In the genomic region with DNA sequence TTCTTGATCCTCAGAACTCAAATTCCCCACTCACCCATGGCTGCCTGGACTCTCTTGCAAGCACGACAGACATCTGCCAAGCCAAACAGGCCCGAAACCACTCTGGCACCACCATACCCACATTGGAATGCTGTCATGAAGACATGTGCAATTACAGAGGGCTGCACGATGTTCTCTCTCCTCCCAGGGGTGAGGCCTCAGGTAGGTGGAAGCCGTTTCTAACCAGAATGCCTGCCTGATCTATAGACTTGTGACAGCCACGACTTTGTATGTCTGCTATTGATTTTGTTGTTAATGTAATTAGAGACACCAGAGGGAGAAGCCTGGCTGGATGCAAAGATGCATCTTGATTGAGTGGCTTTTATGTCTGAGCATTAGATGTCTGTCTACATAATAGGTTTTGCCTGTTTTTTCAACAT, we compare ENCODE assay signal across 2 cellular contexts.
TF ChIP-seq lines count a peak whose summit lies in the region.

No MANE protein-coding gene starts in this region.

TF ChIP-seq in GM23338, 12 proteins besides CTCF, POLR2A, EP300 and RAD21 (continues in another document):
- TF ChIP-seq STAT1 (IDR thresholded peaks at IDR 0.05; ENCODE audit: unreplicated experiment) = no peak
- TF ChIP-seq, protein P1, sequence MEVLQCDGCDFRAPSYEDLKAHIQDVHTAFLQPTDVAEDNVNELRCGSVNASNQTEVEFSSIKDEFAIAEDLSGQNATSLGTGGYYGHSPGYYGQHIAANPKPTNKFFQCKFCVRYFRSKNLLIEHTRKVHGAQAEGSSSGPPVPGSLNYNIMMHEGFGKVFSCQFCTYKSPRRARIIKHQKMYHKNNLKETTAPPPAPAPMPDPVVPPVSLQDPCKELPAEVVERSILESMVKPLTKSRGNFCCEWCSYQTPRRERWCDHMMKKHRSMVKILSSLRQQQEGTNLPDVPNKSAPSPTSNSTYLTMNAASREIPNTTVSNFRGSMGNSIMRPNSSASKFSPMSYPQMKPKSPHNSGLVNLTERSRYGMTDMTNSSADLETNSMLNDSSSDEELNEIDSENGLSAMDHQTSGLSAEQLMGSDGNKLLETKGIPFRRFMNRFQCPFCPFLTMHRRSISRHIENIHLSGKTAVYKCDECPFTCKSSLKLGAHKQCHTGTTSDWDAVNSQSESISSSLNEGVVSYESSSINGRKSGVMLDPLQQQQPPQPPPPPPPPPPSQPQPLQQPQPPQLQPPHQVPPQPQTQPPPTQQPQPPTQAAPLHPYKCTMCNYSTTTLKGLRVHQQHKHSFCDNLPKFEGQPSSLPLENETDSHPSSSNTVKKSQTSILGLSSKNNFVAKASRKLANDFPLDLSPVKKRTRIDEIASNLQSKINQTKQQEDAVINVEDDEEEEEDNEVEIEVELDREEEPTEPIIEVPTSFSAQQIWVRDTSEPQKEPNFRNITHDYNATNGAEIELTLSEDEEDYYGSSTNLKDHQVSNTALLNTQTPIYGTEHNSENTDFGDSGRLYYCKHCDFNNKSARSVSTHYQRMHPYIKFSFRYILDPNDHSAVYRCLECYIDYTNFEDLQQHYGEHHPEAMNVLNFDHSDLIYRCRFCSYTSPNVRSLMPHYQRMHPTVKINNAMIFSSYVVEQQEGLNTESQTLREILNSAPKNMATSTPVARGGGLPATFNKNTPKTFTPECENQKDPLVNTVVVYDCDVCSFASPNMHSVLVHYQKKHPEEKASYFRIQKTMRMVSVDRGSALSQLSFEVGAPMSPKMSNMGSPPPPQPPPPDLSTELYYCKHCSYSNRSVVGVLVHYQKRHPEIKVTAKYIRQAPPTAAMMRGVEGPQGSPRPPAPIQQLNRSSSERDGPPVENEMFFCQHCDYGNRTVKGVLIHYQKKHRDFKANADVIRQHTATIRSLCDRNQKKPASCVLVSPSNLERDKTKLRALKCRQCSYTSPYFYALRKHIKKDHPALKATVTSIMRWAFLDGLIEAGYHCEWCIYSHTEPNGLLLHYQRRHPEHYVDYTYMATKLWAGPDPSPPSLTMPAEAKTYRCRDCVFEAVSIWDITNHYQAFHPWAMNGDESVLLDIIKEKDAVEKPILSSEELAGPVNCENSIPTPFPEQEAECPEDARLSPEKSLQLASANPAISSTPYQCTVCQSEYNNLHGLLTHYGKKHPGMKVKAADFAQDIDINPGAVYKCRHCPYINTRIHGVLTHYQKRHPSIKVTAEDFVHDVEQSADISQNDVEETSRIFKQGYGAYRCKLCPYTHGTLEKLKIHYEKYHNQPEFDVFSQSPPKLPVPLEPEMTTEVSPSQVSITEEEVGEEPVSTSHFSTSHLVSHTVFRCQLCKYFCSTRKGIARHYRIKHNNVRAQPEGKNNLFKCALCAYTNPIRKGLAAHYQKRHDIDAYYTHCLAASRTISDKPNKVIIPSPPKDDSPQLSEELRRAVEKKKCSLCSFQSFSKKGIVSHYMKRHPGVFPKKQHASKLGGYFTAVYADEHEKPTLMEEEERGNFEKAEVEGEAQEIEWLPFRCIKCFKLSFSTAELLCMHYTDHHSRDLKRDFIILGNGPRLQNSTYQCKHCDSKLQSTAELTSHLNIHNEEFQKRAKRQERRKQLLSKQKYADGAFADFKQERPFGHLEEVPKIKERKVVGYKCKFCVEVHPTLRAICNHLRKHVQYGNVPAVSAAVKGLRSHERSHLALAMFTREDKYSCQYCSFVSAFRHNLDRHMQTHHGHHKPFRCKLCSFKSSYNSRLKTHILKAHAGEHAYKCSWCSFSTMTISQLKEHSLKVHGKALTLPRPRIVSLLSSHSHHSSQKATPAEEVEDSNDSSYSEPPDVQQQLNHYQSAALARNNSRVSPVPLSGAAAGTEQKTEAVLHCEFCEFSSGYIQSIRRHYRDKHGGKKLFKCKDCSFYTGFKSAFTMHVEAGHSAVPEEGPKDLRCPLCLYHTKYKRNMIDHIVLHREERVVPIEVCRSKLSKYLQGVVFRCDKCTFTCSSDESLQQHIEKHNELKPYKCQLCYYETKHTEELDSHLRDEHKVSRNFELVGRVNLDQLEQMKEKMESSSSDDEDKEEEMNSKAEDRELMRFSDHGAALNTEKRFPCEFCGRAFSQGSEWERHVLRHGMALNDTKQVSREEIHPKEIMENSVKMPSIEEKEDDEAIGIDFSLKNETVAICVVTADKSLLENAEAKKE (CRISPR knock-in tag; IDR thresholded peaks at IDR 0.05) = no peak
- TF ChIP-seq ZNF331 (CRISPR knock-in tag; IDR thresholded peaks at IDR 0.05; ENCODE audit: low read depth) = no peak
- TF ChIP-seq EZH2phosphoT487 (IDR thresholded peaks at IDR 0.05; ENCODE audit: unreplicated experiment) = no peak
- no peak for TF ChIP-seq JUNB (IDR thresholded peaks at IDR 0.05; ENCODE audit: unreplicated experiment)
- TF ChIP-seq ETS1 (IDR thresholded peaks at IDR 0.05) = no peak
- TF ChIP-seq, protein P2, sequence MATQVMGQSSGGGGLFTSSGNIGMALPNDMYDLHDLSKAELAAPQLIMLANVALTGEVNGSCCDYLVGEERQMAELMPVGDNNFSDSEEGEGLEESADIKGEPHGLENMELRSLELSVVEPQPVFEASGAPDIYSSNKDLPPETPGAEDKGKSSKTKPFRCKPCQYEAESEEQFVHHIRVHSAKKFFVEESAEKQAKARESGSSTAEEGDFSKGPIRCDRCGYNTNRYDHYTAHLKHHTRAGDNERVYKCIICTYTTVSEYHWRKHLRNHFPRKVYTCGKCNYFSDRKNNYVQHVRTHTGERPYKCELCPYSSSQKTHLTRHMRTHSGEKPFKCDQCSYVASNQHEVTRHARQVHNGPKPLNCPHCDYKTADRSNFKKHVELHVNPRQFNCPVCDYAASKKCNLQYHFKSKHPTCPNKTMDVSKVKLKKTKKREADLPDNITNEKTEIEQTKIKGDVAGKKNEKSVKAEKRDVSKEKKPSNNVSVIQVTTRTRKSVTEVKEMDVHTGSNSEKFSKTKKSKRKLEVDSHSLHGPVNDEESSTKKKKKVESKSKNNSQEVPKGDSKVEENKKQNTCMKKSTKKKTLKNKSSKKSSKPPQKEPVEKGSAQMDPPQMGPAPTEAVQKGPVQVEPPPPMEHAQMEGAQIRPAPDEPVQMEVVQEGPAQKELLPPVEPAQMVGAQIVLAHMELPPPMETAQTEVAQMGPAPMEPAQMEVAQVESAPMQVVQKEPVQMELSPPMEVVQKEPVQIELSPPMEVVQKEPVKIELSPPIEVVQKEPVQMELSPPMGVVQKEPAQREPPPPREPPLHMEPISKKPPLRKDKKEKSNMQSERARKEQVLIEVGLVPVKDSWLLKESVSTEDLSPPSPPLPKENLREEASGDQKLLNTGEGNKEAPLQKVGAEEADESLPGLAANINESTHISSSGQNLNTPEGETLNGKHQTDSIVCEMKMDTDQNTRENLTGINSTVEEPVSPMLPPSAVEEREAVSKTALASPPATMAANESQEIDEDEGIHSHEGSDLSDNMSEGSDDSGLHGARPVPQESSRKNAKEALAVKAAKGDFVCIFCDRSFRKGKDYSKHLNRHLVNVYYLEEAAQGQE (IDR thresholded peaks at IDR 0.05; ENCODE audit: unreplicated experiment) = no peak
- no peak for TF ChIP-seq EZH2 (IDR thresholded peaks at IDR 0.05; ENCODE audit: low read depth, unreplicated experiment)
- TF ChIP-seq CREB1 (CRISPR knock-in tag; IDR thresholded peaks at IDR 0.05; ENCODE audit: low read depth) = no peak
- no peak for TF ChIP-seq ZNF114 (CRISPR knock-in tag; IDR thresholded peaks at IDR 0.05)

TF ChIP-seq in SK-N-SH, 30 proteins besides CTCF, POLR2A, EP300 and RAD21:
- peak; percentile 95 for TF ChIP-seq RCOR1 (IDR thresholded peaks at IDR 0.05; ENCODE audit: low read length)
- peak; percentile 77 for TF ChIP-seq GATA2 (CRISPR knock-in tag; IDR thresholded peaks at IDR 0.05)
- TF ChIP-seq, protein P2 (IDR thresholded peaks at IDR 0.05; ENCODE audit: low read depth, low read length) = no peak
- 0 out of 2 replicates have a peak, but pooled peaks have one; percentile 16 for TF ChIP-seq RFX5 (IDR thresholded peaks at IDR 0.05; ENCODE audit: low read length)
- TF ChIP-seq TCF12 (IDR thresholded peaks at IDR 0.05) = peak; percentile 67; the same call in 1 of the 2 replicates
- peak; percentile 66 for TF ChIP-seq FOXJ3 (CRISPR knock-in tag; IDR thresholded peaks at IDR 0.05)
- TF ChIP-seq MXI1 (IDR thresholded peaks at IDR 0.05; ENCODE audit: low read depth, low read length) = peak; percentile 89
- TF ChIP-seq TEAD4 (IDR thresholded peaks at IDR 0.05; ENCODE audit: borderline replicate concordance, insufficient read depth) = peak; percentile 59; the same call in 1 of the 2 replicates
- no peak for TF ChIP-seq TAF1 (IDR thresholded peaks at IDR 0.05; ENCODE audit: borderline replicate concordance, low read depth, low read length)
- TF ChIP-seq, protein P3, sequence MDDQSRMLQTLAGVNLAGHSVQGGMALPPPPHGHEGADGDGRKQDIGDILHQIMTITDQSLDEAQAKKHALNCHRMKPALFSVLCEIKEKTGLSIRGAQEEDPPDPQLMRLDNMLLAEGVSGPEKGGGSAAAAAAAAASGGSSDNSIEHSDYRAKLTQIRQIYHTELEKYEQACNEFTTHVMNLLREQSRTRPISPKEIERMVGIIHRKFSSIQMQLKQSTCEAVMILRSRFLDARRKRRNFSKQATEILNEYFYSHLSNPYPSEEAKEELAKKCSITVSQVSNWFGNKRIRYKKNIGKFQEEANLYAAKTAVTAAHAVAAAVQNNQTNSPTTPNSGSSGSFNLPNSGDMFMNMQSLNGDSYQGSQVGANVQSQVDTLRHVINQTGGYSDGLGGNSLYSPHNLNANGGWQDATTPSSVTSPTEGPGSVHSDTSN (IDR thresholded peaks at IDR 0.05) = no peak
- TF ChIP-seq CHD2 (IDR thresholded peaks at IDR 0.05; ENCODE audit: low read length, partially characterized antibody) = peak; percentile 80
- TF ChIP-seq, protein P4, sequence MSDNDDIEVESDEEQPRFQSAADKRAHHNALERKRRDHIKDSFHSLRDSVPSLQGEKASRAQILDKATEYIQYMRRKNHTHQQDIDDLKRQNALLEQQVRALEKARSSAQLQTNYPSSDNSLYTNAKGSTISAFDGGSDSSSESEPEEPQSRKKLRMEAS (IDR thresholded peaks at IDR 0.05; ENCODE audit: low read depth) = peak; percentile 31; the same call in 1 of the 2 replicates
- 0 out of 2 replicates have a peak, but pooled peaks have one; percentile 16 for TF ChIP-seq POLR2AphosphoS5 (IDR thresholded peaks at IDR 0.05; ENCODE audit: low read depth, low read length)
